Comparison of ENCODE assay signal across 11 cellular contexts in the genomic region with DNA sequence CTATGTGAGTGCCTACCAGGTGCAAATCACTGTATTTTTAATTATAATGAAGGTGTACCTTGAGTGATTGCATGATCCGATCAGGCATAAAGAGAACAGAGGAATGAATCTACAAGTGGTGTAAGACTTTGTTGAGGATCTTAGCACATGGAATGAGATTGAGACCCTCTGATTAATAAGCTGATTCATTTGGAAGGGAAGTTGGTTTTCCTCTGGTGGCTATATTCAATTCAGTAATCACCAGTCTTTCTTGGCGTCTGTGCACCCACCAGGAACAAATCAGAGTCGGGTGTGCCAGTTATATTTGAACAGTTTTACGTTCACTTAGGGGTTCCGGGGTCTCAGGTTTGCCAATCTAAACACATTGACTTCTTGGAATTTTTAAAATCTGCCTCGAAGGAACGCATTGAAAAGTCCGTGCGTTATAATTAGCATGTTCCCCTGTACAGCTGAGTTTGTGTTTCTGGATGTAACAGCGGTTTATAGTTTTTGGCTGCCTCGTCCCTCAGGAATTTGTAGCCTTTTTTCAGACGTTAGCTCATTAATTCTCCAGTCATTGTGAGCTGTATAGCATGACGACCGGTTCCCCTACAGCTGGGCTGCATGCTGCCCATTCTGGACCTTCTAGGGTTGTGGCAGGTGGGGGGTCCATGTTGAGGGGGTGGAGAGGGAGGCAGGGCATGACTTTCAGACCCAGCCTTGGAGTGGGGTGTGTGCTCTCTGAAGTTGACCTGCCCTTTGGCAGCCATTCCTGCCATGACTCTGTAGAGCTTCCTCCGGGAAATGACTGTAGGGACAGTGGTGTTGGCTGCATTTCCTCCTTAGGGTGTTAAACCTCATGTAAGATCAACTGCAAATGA. TPM values are rescaled to one million over a fixed set of nuclear protein-coding genes. Genes with fewer than 3 reads are reported as not detected.
A peak's percentile ranks its signal among the peaks of the same experiment; 100 is the strongest.
DNase-seq lines count a peak whose midpoint lies in the region; ATAC-seq and TF ChIP-seq lines count a peak whose summit lies in the region.
"Had no signal": no experiment of that assay in that cellular context is flagged by ENCODE, and none has a peak within 500 bp of the region (broad histone marks: within the 10 kb centered on the region; RNA-seq: fewer than 3 reads in every experiment).

No MANE protein-coding gene starts in this region.

- intact Hi-C loops in body of pancreas (cut with DNase I): no loop called here

- no peaks in the 10 kb centered on the region for H3K9me3 ChIP-seq in body of pancreas
- H3K9me3 ChIP-seq in right atrium auricular region: no peaks in the 10 kb centered on the region

- ATAC-seq in body of pancreas: peak; percentile 13

- DNase-seq in GM03348 (ENCODE audit: low spot score): peak; percentile 71
- DNase-seq in body of pancreas: no peak
- DNase-seq in right atrium auricular region (ENCODE audit: low spot score): no peak
- DNase-seq in skeletal muscle cell (ENCODE audit: low read depth): peak; percentile 63
- no peak for DNase-seq in foreskin melanocyte
- DNase-seq in activated naive CD4-positive, alpha-beta T cell treated with Interleukin-2 at 50 U/mL for 16 hours: no peak
- DNase-seq in activated effector memory CD4-positive, alpha-beta T cell treated with Interleukin-2 at 50 U/mL for 16 hours: no peak
- DNase-seq in DMS53 treated with DMSO at 0.1 percent for 48 hours (lab: John Stamatoyannopoulos, UW; ENCODE audit: unreplicated experiment): no peak
- DNase-seq: DMS79, NCI-H2227 treated with DMSO at 0.1 percent for 48 hours, nephron progenitor cell had no signal

- H3K27me3 ChIP-seq in body of pancreas: no peaks in the 10 kb centered on the region
- no peaks in the 10 kb centered on the region for H3K27me3 ChIP-seq in right atrium auricular region

- TF ChIP-seq POLR2A in body of pancreas (IDR thresholded peaks at IDR 0.05): no peak

- peaks cover 66% of the 10 kb centered on the region for H3K4me1 ChIP-seq in body of pancreas
- peaks cover 0 to 31% of the 10 kb centered on the region in 2 donors for H3K4me1 ChIP-seq in right atrium auricular region

- TF ChIP-seq CTCF in body of pancreas (IDR thresholded peaks at IDR 0.05): no peak
- TF ChIP-seq CTCF in right atrium auricular region (IDR thresholded peaks at IDR 0.05): no peak

- H3K4me3 ChIP-seq in body of pancreas: no peak overlapping the region
- no peak overlapping the region for H3K4me3 ChIP-seq in right atrium auricular region
- H3K4me3 ChIP-seq in skeletal muscle cell (ENCODE audit: low read depth, low read length): peak overlapping the region; percentile 2

- no peaks in the 10 kb centered on the region for H3K36me3 ChIP-seq in body of pancreas (replicated peaks in 1 of 2; ENCODE audit: insufficient read depth in 1 of 2, low read depth in 2 of 2)
- no peaks in the 10 kb centered on the region for H3K36me3 ChIP-seq in right atrium auricular region

- H3K27ac ChIP-seq in body of pancreas (peak overlapping the region in 3 of 4 donors; percentile 25 to 39 (median 29)), right atrium auricular region (peak overlapping the region; percentile 47 to 65)

- WGBS in body of pancreas, 2 donors: 77 to 84% methylated on average over 15 of the region's 15 CpGs

RNA-seq across cellular contexts. Expression of a gene that starts 20.3 kb away (rescaled TPM):
- total RNA-seq in body of pancreas (10 to 100 TPM; 68.0 to 77.8 TPM), right atrium auricular region (10 to 100 TPM; 11.6 to 14.7 TPM)

Comparison
In these comparisons a context has a peak if more than half of its experiments do, and no peak if none do; other contexts are left out.
1. DNase-seq: peak in GM03348 (single experiment) and skeletal muscle cell (single experiment); none in body of pancreas (0 of 4), right atrium auricular region (single experiment), foreskin melanocyte (single experiment), activated naive CD4-positive, alpha-beta T cell treated with Interleukin-2 at 50 U/mL for 16 hours (single experiment), activated effector memory CD4-positive, alpha-beta T cell treated with Interleukin-2 at 50 U/mL for 16 hours (single experiment) and DMS53 treated with DMSO at 0.1 percent for 48 hours (single experiment).
2. RNA of a gene that starts 20.3 kb away (total RNA-seq): 68.0 to 77.8 TPM in body of pancreas; 11.6 to 14.7 TPM in right atrium auricular region; every median in the first group is over 4 times any median in the second.